Comparison of ENCODE assay signal across 12 cellular contexts in genomic region chr5:96333397-96333790, GRCh38.
"Had no signal": no experiment of that assay in that cellular context is flagged by ENCODE, and none has a peak within 500 bp of the region (broad histone marks: within the 10 kb centered on the region; RNA-seq: fewer than 3 reads in every experiment).

No MANE protein-coding gene starts in this region.

- H3K27ac ChIP-seq: psoas muscle, transverse colon had no signal

- DNase-seq: activated B cell treated with CpG ODN at 0.5 μM for 24 hours; activated CD4-positive, alpha-beta T cell treated with anti-CD3 and anti-CD28 coated beads, Interleukin-2, amount 10 ng/mL, durations not matched to agents 24 days and 14 days; activated naive CD4-positive, alpha-beta T cell treated with Interleukin-2 at 50 U/mL for 16 hours; activated naive CD8-positive, alpha-beta T cell treated with anti-CD3 and anti-CD28 coated beads, Interleukin-2, amount 50 U/mL, for 24 hours; mammary epithelial cell; mucosa of descending colon; naive thymus-derived CD8-positive, alpha-beta T cell; psoas muscle; stimulated activated CD4-positive, alpha-beta T cell treated with anti-CD3 and anti-CD28 coated beads, Interleukin-4, amount 100 ng/mL, for 4 hours; transverse colon had no signal

- H3K27me3 ChIP-seq: dorsolateral prefrontal cortex, transverse colon had no signal

- H3K9me3 ChIP-seq: mucosa of descending colon, psoas muscle, transverse colon had no signal

- H3K36me3 ChIP-seq: transverse colon had no signal

- H3K4me3 ChIP-seq: dorsolateral prefrontal cortex, mucosa of descending colon, psoas muscle, transverse colon had no signal

- ATAC-seq: activated naive CD8-positive, alpha-beta T cell treated with anti-CD3 and anti-CD28 coated beads, Interleukin-2, amount 50 U/mL, for 24 hours; naive thymus-derived CD8-positive, alpha-beta T cell; SK-N-SH treated with all-trans-retinoic acid at 6 μM for 48 hours had no signal
